Comparison of ENCODE assay signal across 3 cellular contexts in genomic region chr10:43099339-43099738, GRCh38. TPM values are rescaled to one million over a fixed set of nuclear protein-coding genes. Genes with fewer than 3 reads are reported as not detected.
"Had no signal": no experiment of that assay in that cellular context is flagged by ENCODE, and none has a peak within 500 bp of the region (broad histone marks: within the 10 kb centered on the region; RNA-seq: fewer than 3 reads in every experiment).

No MANE protein-coding gene starts in this region.

RNA-seq across cellular contexts. Expression of gene RET, which starts 22.5 kb away (rescaled TPM):
- total RNA-seq: naive thymus-derived CD8-positive, alpha-beta T cell; natural killer cell treated with Interleukin-12 subunit alpha and Interleukin-12 subunit beta and Interleukin-15 and Interleukin-18, amount 100 ng/mL, for 72 hours had no signal
- polyA plus RNA-seq: naive thymus-derived CD4-positive, alpha-beta T cell; naive thymus-derived CD8-positive, alpha-beta T cell had no signal
